In the genomic region with DNA sequence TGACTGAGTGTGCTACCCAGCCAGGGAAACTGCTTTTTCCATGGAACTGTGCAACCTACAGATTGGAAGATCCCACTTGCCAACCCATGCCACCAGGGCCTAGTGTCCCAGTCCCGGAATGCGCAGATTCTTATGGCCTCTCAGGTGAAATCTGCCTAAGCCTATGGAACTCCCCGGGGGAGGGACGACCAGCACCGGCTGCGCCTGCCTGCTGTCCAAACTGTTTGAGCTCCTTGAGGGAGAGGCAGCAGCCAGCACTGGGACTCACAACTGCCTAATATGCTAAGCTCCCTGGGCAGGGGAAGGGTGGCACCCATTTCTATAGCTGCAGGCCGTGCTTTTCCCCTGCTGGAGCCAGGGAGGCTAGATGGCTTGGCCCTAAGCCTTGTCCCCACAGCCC, we compare ENCODE assay signal across 27 cellular contexts.
"Had no signal": no experiment of that assay in that cellular context is flagged by ENCODE, and none has a peak within 500 bp of the region (broad histone marks: within the 10 kb centered on the region; RNA-seq: fewer than 3 reads in every experiment).

No MANE protein-coding gene starts in this region.

- H3K4me1 ChIP-seq: stomach, suprapubic skin, testis, thyroid gland, tibial artery, tibial nerve, transverse colon, upper lobe of left lung, uterus, vagina had no signal

- H3K27ac ChIP-seq: stomach, suprapubic skin, testis, thoracic aorta, thyroid gland, tibial artery, tibial nerve, transverse colon, upper lobe of left lung, uterus, vagina had no signal

- H3K4me3 Mint-ChIP-seq: stimulated activated effector memory CD8-positive, alpha-beta T cell treated with anti-CD3 and anti-CD28 coated beads, Interleukin-12 subunit alpha, Interleukin-12 subunit beta, amount 100 ng/mL, for 72 hours; stimulated activated memory B cell treated with anti-CD40 and anti-IgM and Interleukin-4, amounts not matched to agents 10 μg/mL and 1 μg/mL and 100 μg/mL, for 72 hours; stimulated activated naive B cell treated with anti-CD40 and anti-IgM and Interleukin-4, amounts not matched to agents 10 μg/mL and 1 μg/mL and 100 μg/mL, for 72 hours; stimulated activated naive CD8-positive, alpha-beta T cell treated with anti-CD3 and anti-CD28 coated beads, Interleukin-15, amount 100 ng/mL, for 72 hours; stimulated activated naive CD8-positive, alpha-beta T cell treated with anti-CD3 and anti-CD28 coated beads, Interleukin-15, Interleukin-2, amounts not matched to agents 100 ng/mL and 50 ng/mL, for 24 hours; type B pancreatic cell had no signal

- DNase-seq: stimulated activated CD4-positive, alpha-beta T cell treated with anti-CD3 and anti-CD28 coated beads, Interleukin-2, amount 100 ng/mL, for 48 hours; stimulated activated CD4-positive, alpha-beta T cell treated with anti-CD3 and anti-CD28 coated beads, Interleukin-4, amount 100 ng/mL, for 1 hour; stimulated activated CD4-positive, alpha-beta T cell treated with anti-CD3 and anti-CD28 coated beads, Interleukin-4, amount 100 ng/mL, for 24 hours; stimulated activated CD4-positive, alpha-beta T cell treated with anti-CD3 and anti-CD28 coated beads, Interleukin-4, amount 100 ng/mL, for 4 hours; stimulated activated CD8-positive, alpha-beta memory T cell treated with anti-CD3 and anti-CD28 coated beads, Interleukin-4, amount 100 ng/mL, for 48 hours; stimulated activated naive B cell treated with anti-CD40 and anti-IgM and Interleukin-4, amounts not matched to agents 10 μg/mL and 1 μg/mL and 100 μg/mL, for 72 hours; stimulated activated naive CD4-positive, alpha-beta T cell; stimulated activated naive CD4-positive, alpha-beta T cell treated with Interleukin-2 at 50 U/mL for 16 hours; stimulated activated naive CD8-positive, alpha-beta T cell treated with anti-CD3 and anti-CD28 coated beads, Interleukin-15, amount 100 ng/mL, for 72 hours; stimulated activated naive CD8-positive, alpha-beta T cell treated with anti-CD3 and anti-CD28 coated beads, Interleukin-15, Interleukin-2, amounts not matched to agents 100 U/mL and 50 U/mL, for 24 hours; stomach; substantia nigra; testis; thyroid gland; transverse colon; trophoblast cell; uterus had no signal

- H3K4me3 ChIP-seq: stomach, suprapubic skin, testis, thoracic aorta, thyroid gland, tibial artery, tibial nerve, transverse colon, upper lobe of left lung, uterus, vagina had no signal

- H3K36me3 ChIP-seq: stomach, suprapubic skin, thoracic aorta, thyroid gland, tibial artery, tibial nerve, transverse colon, upper lobe of left lung, uterus, vagina had no signal

- H3K4me1 Mint-ChIP-seq: stimulated activated effector memory CD8-positive, alpha-beta T cell treated with anti-CD3 and anti-CD28 coated beads, Interleukin-12 subunit alpha, Interleukin-12 subunit beta, amount 100 ng/mL, for 72 hours; stimulated activated memory B cell treated with anti-CD40 and anti-IgM and Interleukin-4, amounts not matched to agents 10 μg/mL and 1 μg/mL and 100 μg/mL, for 72 hours; stimulated activated naive B cell treated with anti-CD40 and anti-IgM and Interleukin-4, amounts not matched to agents 10 μg/mL and 1 μg/mL and 100 μg/mL, for 72 hours; stimulated activated naive CD8-positive, alpha-beta T cell treated with anti-CD3 and anti-CD28 coated beads, Interleukin-15, amount 100 ng/mL, for 72 hours had no signal

- H3K36me3 Mint-ChIP-seq: stimulated activated effector memory CD8-positive, alpha-beta T cell treated with anti-CD3 and anti-CD28 coated beads, Interleukin-12 subunit alpha, Interleukin-12 subunit beta, amount 100 ng/mL, for 72 hours; type B pancreatic cell had no signal

- H3K9me3 ChIP-seq: suprapubic skin, testis, thoracic aorta, thyroid gland, tibial artery, tibial nerve, transverse colon, uterus, vagina had no signal

- ATAC-seq: stimulated activated effector memory CD8-positive, alpha-beta T cell treated with anti-CD3 and anti-CD28 coated beads, Interleukin-12 subunit alpha, Interleukin-12 subunit beta, amount 100 ng/mL, for 72 hours; stimulated activated memory B cell treated with anti-CD40 and anti-IgM and Interleukin-4, amounts not matched to agents 10 μg/mL and 1 μg/mL and 100 μg/mL, for 72 hours; stimulated activated naive B cell treated with anti-CD40 and anti-IgM and Interleukin-4, amounts not matched to agents 10 μg/mL and 1 μg/mL and 100 μg/mL, for 72 hours; stimulated activated naive CD8-positive, alpha-beta T cell treated with anti-CD3 and anti-CD28 coated beads, Interleukin-15, amount 100 ng/mL, for 72 hours had no signal

- H3K27ac Mint-ChIP-seq: stimulated activated effector memory CD8-positive, alpha-beta T cell treated with anti-CD3 and anti-CD28 coated beads, Interleukin-12 subunit alpha, Interleukin-12 subunit beta, amount 100 ng/mL, for 72 hours; stimulated activated memory B cell treated with anti-CD40 and anti-IgM and Interleukin-4, amounts not matched to agents 10 μg/mL and 1 μg/mL and 100 μg/mL, for 72 hours; stimulated activated naive B cell treated with anti-CD40 and anti-IgM and Interleukin-4, amounts not matched to agents 10 μg/mL and 1 μg/mL and 100 μg/mL, for 72 hours; stimulated activated naive CD8-positive, alpha-beta T cell treated with anti-CD3 and anti-CD28 coated beads, Interleukin-15, Interleukin-2, amounts not matched to agents 100 ng/mL and 50 ng/mL, for 24 hours; type B pancreatic cell had no signal

- H3K9me3 Mint-ChIP-seq: type B pancreatic cell had no signal

- H3K27me3 ChIP-seq: testis, thyroid gland, tibial nerve, transverse colon, upper lobe of left lung, uterus, vagina had no signal
